8 cellular contexts compared by ENCODE assay signal in genomic region chr12:121110211-121110940, GRCh38.
A peak's percentile ranks its signal among the peaks of the same experiment; 100 is the strongest.
DNase-seq lines count a peak whose midpoint lies in the region; ATAC-seq and TF ChIP-seq lines count a peak whose summit lies in the region.

No MANE protein-coding gene starts in this region.

- H3K9me3 Mint-ChIP-seq in memory B cell, result no peaks in the 10 kb centered on the region

- DNase-seq in NCI-H345 (lab: John Stamatoyannopoulos, UW) (peak; percentile 59), ecto neural progenitor cell (ENCODE audit: low spot score) (peak; percentile 77), memory B cell (ENCODE audit: low spot score in 2 of 2) (peak; percentile 60 to 64), HuH-7.5 (ENCODE audit: low spot score) (no peak)
- DNase-seq in activated CD4-positive, alpha-beta T cell treated with anti-CD3 and anti-CD28 coated beads, Interleukin-2, amount 50 U/mL, for 1 hour, result peak; percentile 63
- peak; percentile 79 for DNase-seq in stimulated activated CD8-positive, alpha-beta memory T cell treated with anti-CD3 and anti-CD28 coated beads, Interleukin-4, amount 100 ng/mL, for 48 hours

- no peak overlapping the region for H3K27ac Mint-ChIP-seq in memory B cell

- no peaks in the 10 kb centered on the region for H3K27me3 Mint-ChIP-seq in memory B cell

- peak; percentile 92 for TF ChIP-seq CTCF in GM12872 (IDR thresholded peaks at IDR 0.05; ENCODE audit: insufficient read depth, low read depth, low read length)

- H3K4me3 Mint-ChIP-seq in memory B cell, result no peak overlapping the region

- peaks cover 4% of the 10 kb centered on the region for H3K4me1 Mint-ChIP-seq in memory B cell

- ATAC-seq in HG03045 (IDR thresholded peaks at IDR 0.05; ENCODE audit: unreplicated experiment), result peak; percentile 74
- ATAC-seq in memory B cell (ENCODE audit: low read depth), result peak; percentile 78

- H3K36me3 Mint-ChIP-seq in memory B cell, result no peaks in the 10 kb centered on the region
